Comparison of ENCODE assay signal across 8 cellular contexts in the genomic region with DNA sequence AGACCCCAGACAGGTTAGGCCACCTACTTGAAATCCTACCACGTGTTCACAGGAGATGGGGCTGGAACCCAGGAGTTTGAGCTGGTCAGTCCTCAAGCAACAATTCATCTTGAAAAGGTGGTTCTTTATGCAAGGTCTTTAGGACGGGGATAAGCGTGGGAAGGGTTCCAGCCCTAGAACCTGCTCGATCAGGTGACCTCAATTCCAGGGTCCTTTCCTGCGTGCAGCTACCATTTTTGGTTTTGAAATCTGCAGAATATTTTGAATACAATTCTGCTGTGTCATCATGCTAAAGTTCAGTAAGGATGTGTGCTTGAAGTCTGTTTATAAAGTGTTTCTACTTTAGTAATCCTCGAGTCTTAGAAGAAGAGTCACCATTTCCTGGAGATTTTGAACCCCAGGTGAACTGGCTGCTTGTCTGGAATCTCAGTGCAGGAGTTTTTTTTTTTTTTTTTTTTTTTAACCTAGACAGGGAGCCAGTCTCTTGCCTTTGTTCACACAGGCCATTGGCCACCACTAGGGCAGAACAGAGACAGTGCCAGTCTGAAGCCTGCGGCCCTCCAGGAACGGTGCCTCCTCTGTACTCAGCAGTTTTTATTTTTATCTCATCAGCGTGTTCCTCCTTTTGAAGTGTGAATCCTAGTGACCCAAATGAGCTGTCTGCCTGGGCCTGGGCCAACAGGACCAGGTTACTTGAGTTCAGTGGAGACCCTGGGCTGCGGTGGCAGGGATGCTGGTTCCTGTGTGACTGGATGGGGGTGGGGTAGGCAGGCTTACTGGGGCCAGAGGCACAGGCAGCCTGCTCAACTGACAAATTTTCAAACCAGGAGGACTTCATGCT. TPM values are rescaled to one million over a fixed set of nuclear protein-coding genes. Genes with fewer than 3 reads are reported as not detected.
A peak's percentile ranks its signal among the peaks of the same experiment; 100 is the strongest.
DNase-seq lines count a peak whose midpoint lies in the region; ATAC-seq and TF ChIP-seq lines count a peak whose summit lies in the region.

No MANE protein-coding gene starts in this region.

- peak overlapping the region; percentile 45 to 73 for H3K27ac ChIP-seq in ascending aorta

- no peaks in the 10 kb centered on the region for H3K27me3 ChIP-seq in ascending aorta

- no peak for DNase-seq in stimulated activated naive CD8-positive, alpha-beta T cell treated with anti-CD3 and anti-CD28 coated beads, Interleukin-15, Interleukin-2, amounts not matched to agents 100 U/mL and 50 U/mL, for 24 hours
- no peak for DNase-seq in stimulated activated naive CD8-positive, alpha-beta T cell treated with anti-CD3 and anti-CD28 coated beads, Interleukin-15, amount 100 ng/mL, for 72 hours
- DNase-seq in ascending aorta (ENCODE audit: low spot score in 2 of 2) (peak; percentile 53 to 79), immature natural killer cell (peak in 2 of 3 donors; percentile 3 to 9)
- DNase-seq in stimulated activated effector memory CD8-positive, alpha-beta T cell treated with anti-CD3 and anti-CD28 coated beads, Interleukin-12 subunit alpha, Interleukin-12 subunit beta, amount 100 ng/mL, for 72 hours (ENCODE audit: low spot score in 2 of 2): no peak

- no peaks in the 10 kb centered on the region for H3K9me3 Mint-ChIP-seq in stimulated activated naive CD8-positive, alpha-beta T cell treated with anti-CD3 and anti-CD28 coated beads, Interleukin-15, amount 100 ng/mL, for 72 hours
- no peaks in the 10 kb centered on the region for H3K9me3 Mint-ChIP-seq in immature natural killer cell
- H3K9me3 Mint-ChIP-seq in stimulated activated effector memory CD8-positive, alpha-beta T cell treated with anti-CD3 and anti-CD28 coated beads, Interleukin-12 subunit alpha, Interleukin-12 subunit beta, amount 100 ng/mL, for 72 hours: no peaks in the 10 kb centered on the region

- peak; percentile 26 for ATAC-seq in stimulated activated naive CD8-positive, alpha-beta T cell treated with anti-CD3 and anti-CD28 coated beads, Interleukin-15, Interleukin-2, amounts not matched to agents 100 U/mL and 50 U/mL, for 24 hours
- ATAC-seq in stimulated activated naive CD8-positive, alpha-beta T cell treated with anti-CD3 and anti-CD28 coated beads, Interleukin-15, amount 100 ng/mL, for 72 hours: no peak
- peak; percentile 69 for ATAC-seq in stimulated activated effector memory CD8-positive, alpha-beta T cell treated with anti-CD3 and anti-CD28 coated beads, Interleukin-12 subunit alpha, Interleukin-12 subunit beta, amount 100 ng/mL, for 72 hours
- no peak for ATAC-seq in GM21723 (IDR thresholded peaks at IDR 0.05; ENCODE audit: unreplicated experiment)
- ATAC-seq in HG03095 (IDR thresholded peaks at IDR 0.05; ENCODE audit: unreplicated experiment): no peak
- no peak for ATAC-seq in HG02588 (IDR thresholded peaks at IDR 0.05; ENCODE audit: unreplicated experiment)

- no peaks in the 10 kb centered on the region for H3K9me3 ChIP-seq in ascending aorta

- no peak overlapping the region for H3K4me3 Mint-ChIP-seq in stimulated activated naive CD8-positive, alpha-beta T cell treated with anti-CD3 and anti-CD28 coated beads, Interleukin-15, amount 100 ng/mL, for 72 hours
- H3K4me3 Mint-ChIP-seq in immature natural killer cell: no peak overlapping the region
- H3K4me3 Mint-ChIP-seq in stimulated activated effector memory CD8-positive, alpha-beta T cell treated with anti-CD3 and anti-CD28 coated beads, Interleukin-12 subunit alpha, Interleukin-12 subunit beta, amount 100 ng/mL, for 72 hours: peak overlapping the region; percentile 20

- no peak overlapping the region for H3K4me3 ChIP-seq in ascending aorta

- H3K27ac Mint-ChIP-seq in stimulated activated naive CD8-positive, alpha-beta T cell treated with anti-CD3 and anti-CD28 coated beads, Interleukin-15, amount 100 ng/mL, for 72 hours: peak overlapping the region in 1 of 2 donors; percentile 39
- no peak overlapping the region for H3K27ac Mint-ChIP-seq in immature natural killer cell
- H3K27ac Mint-ChIP-seq in stimulated activated effector memory CD8-positive, alpha-beta T cell treated with anti-CD3 and anti-CD28 coated beads, Interleukin-12 subunit alpha, Interleukin-12 subunit beta, amount 100 ng/mL, for 72 hours: peak overlapping the region; percentile 83

- peaks cover 35% of the 10 kb centered on the region for H3K4me1 Mint-ChIP-seq in stimulated activated naive CD8-positive, alpha-beta T cell treated with anti-CD3 and anti-CD28 coated beads, Interleukin-15, amount 100 ng/mL, for 72 hours
- peaks cover 12 to 14% of the 10 kb centered on the region in 2 donors for H3K4me1 Mint-ChIP-seq in immature natural killer cell
- peaks cover 60% of the 10 kb centered on the region for H3K4me1 Mint-ChIP-seq in stimulated activated effector memory CD8-positive, alpha-beta T cell treated with anti-CD3 and anti-CD28 coated beads, Interleukin-12 subunit alpha, Interleukin-12 subunit beta, amount 100 ng/mL, for 72 hours

- peak in 1 of 3 experiments; percentile 21 for TF ChIP-seq CTCF in ascending aorta (IDR thresholded peaks at IDR 0.05)

- H3K4me1 ChIP-seq in ascending aorta: peaks cover 4 to 18% of the 10 kb centered on the region in 2 donors

- no peaks in the 10 kb centered on the region for H3K27me3 Mint-ChIP-seq in stimulated activated naive CD8-positive, alpha-beta T cell treated with anti-CD3 and anti-CD28 coated beads, Interleukin-15, amount 100 ng/mL, for 72 hours
- H3K27me3 Mint-ChIP-seq in immature natural killer cell (ENCODE audit: low read depth in 3 of 3): peaks cover 0 to 7% (median 2%) of the 10 kb centered on the region in 3 donors

- no peaks in the 10 kb centered on the region for H3K36me3 ChIP-seq in ascending aorta

- no peaks in the 10 kb centered on the region for H3K36me3 Mint-ChIP-seq in immature natural killer cell
- H3K36me3 Mint-ChIP-seq in stimulated activated effector memory CD8-positive, alpha-beta T cell treated with anti-CD3 and anti-CD28 coated beads, Interleukin-12 subunit alpha, Interleukin-12 subunit beta, amount 100 ng/mL, for 72 hours: no peaks in the 10 kb centered on the region

- intact Hi-C loops in ascending aorta (cut with DNase I): loop anchor here (5.0 kb wide), 1 partner anchor 220 kb away; no protein-coding TSS in a partner anchor

RNA-seq across cellular contexts. Expression of a gene that starts 54.6 kb away (rescaled TPM):
- 14.0 TPM for total RNA-seq in ascending aorta
- polyA plus RNA-seq in immature natural killer cell: 1 to 10 TPM; 1.3 to 4.4 (median 2.1) TPM

Comparison
In these comparisons a context has a peak if more than half of its experiments do, and no peak if none do; other contexts are left out.
1. ATAC-seq: peak in stimulated activated naive CD8-positive, alpha-beta T cell treated with anti-CD3 and anti-CD28 coated beads, Interleukin-15, Interleukin-2, amounts not matched to agents 100 U/mL and 50 U/mL, for 24 hours (single experiment) and stimulated activated effector memory CD8-positive, alpha-beta T cell treated with anti-CD3 and anti-CD28 coated beads, Interleukin-12 subunit alpha, Interleukin-12 subunit beta, amount 100 ng/mL, for 72 hours (single experiment); none in stimulated activated naive CD8-positive, alpha-beta T cell treated with anti-CD3 and anti-CD28 coated beads, Interleukin-15, amount 100 ng/mL, for 72 hours (single experiment), GM21723 (single experiment), HG03095 (single experiment) and HG02588 (single experiment).
2. DNase-seq: peak in ascending aorta (2 of 2) and immature natural killer cell (2 of 3); none in stimulated activated naive CD8-positive, alpha-beta T cell treated with anti-CD3 and anti-CD28 coated beads, Interleukin-15, Interleukin-2, amounts not matched to agents 100 U/mL and 50 U/mL, for 24 hours (single experiment), stimulated activated naive CD8-positive, alpha-beta T cell treated with anti-CD3 and anti-CD28 coated beads, Interleukin-15, amount 100 ng/mL, for 72 hours (0 of 2) and stimulated activated effector memory CD8-positive, alpha-beta T cell treated with anti-CD3 and anti-CD28 coated beads, Interleukin-12 subunit alpha, Interleukin-12 subunit beta, amount 100 ng/mL, for 72 hours (0 of 2).